Comparison of ENCODE assay signal across 30 cellular contexts in the genomic region with DNA sequence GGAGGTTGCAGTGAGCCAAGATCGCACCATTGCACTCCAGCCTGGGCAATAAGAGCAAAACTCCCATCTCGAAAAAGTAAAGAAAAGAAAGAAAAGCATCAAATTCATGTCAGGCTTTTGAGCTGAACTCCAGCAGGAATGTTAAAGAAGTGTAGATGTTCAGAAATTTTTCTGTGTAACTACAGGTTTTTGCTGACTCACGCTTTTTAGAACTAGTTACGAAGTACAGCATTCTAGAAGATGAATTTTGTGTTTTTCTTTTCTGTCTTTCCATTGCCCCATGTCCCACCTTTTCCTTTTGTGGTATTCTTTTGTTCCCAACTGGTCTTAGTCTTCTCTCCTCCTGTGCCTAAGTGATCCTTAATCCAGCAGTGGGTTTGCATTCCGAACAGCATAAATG. TPM values are rescaled to one million over a fixed set of nuclear protein-coding genes. Genes with fewer than 3 reads are reported as not detected.
"Had no signal": no experiment of that assay in that cellular context is flagged by ENCODE, and none has a peak within 500 bp of the region (broad histone marks: within the 10 kb centered on the region; RNA-seq: fewer than 3 reads in every experiment).

No MANE protein-coding gene starts in this region.

- H3K9me3 Mint-ChIP-seq: activated B cell treated with CpG ODN at 0.5 μM for 24 hours; activated CD4-positive, alpha-beta T cell treated with anti-CD3 and anti-CD28 coated beads, Interleukin-2, amount 10 ng/mL, durations not matched to agents 24 days and 14 days; activated T-helper 1 cell treated with anti-CD3 and anti-CD28 coated beads, Interleukin-12 subunit alpha, Interleukin-12 subunit beta, Interleukin-2, Interleukin-4 antibody, amounts not matched to agents 30 ng/mL and 10 ng/mL and 1 ng/mL, durations not matched to agents 14 hours and 24 hours and 36 hours; central memory CD8-positive, alpha-beta T cell had no signal

- H3K4me1 Mint-ChIP-seq: activated B cell treated with CpG ODN at 0.5 μM for 24 hours, brain had no signal

- H3K4me2 ChIP-seq: KMS-11 had no signal

- DNase-seq: activated B cell treated with CpG ODN at 0.5 μM for 24 hours; activated CD4-positive, alpha-beta T cell treated with anti-CD3 and anti-CD28 coated beads for 1 hour; activated CD4-positive, alpha-beta T cell treated with anti-CD3 and anti-CD28 coated beads, Interleukin-2, amount 10 ng/mL, durations not matched to agents 24 days and 14 days; activated CD4-positive, alpha-beta T cell treated with anti-CD3 and anti-CD28 coated beads, Interleukin-2, amount 50 U/mL, for 48 hours; activated CD8-positive, alpha-beta memory T cell treated with anti-CD3 and anti-CD28 coated beads, Interleukin-2, amount 10 ng/mL, durations not matched to agents 7 days and 5 days; activated effector memory CD4-positive, alpha-beta T cell treated with anti-CD3 and anti-CD28 coated beads, Interleukin-2, amount 50 U/mL, for 16 hours; activated naive CD4-positive, alpha-beta T cell treated with Interleukin-2 at 50 U/mL for 16 hours; amygdala; NCI-H1092 treated with DMSO at 0.1 percent for 48 hours; NCI-H1417 treated with DMSO at 0.1 percent for 48 hours; NCI-H1694; NCI-H2029; NCI-H2107; NCI-H2171 treated with DMSO at 0.1 percent for 48 hours; NCI-H345; NCI-H510A; NCI-H526 treated with DMSO at 0.1 percent for 48 hours; NCI-H82; SIG-M5; T-helper 17 cell; T-helper 9 cell had no signal

- H3K27ac Mint-ChIP-seq: activated B cell treated with CpG ODN at 0.5 μM for 24 hours; activated CD8-positive, alpha-beta memory T cell treated with anti-CD3 and anti-CD28 coated beads, Interleukin-2, amount 10 ng/mL, durations not matched to agents 7 days and 5 days; activated naive CD8-positive, alpha-beta T cell; activated T-helper 1 cell treated with anti-CD3 and anti-CD28 coated beads, Interleukin-12 subunit alpha, Interleukin-12 subunit beta, Interleukin-2, Interleukin-4 antibody, amounts not matched to agents 30 ng/mL and 10 ng/mL and 1 ng/mL, durations not matched to agents 14 hours and 24 hours and 36 hours; brain; T-helper 17 cell had no signal

- FAIRE-seq: astrocyte had no signal

- H3K9ac ChIP-seq: KMS-11 had no signal

- ATAC-seq: activated CD8-positive, alpha-beta memory T cell treated with anti-CD3 and anti-CD28 coated beads, Interleukin-2, amount 10 ng/mL, durations not matched to agents 7 days and 5 days; T-helper 17 cell had no signal

- H3K4me3 Mint-ChIP-seq: activated B cell treated with CpG ODN at 0.5 μM for 24 hours; activated CD4-positive, alpha-beta T cell treated with anti-CD3 and anti-CD28 coated beads, Interleukin-2, amount 10 ng/mL, durations not matched to agents 24 days and 14 days; activated CD8-positive, alpha-beta memory T cell treated with anti-CD3 and anti-CD28 coated beads, Interleukin-2, amount 10 ng/mL, durations not matched to agents 7 days and 5 days; activated naive CD8-positive, alpha-beta T cell; activated T-helper 1 cell treated with anti-CD3 and anti-CD28 coated beads, Interleukin-12 subunit alpha, Interleukin-12 subunit beta, Interleukin-2, Interleukin-4 antibody, amounts not matched to agents 30 ng/mL and 10 ng/mL and 1 ng/mL, durations not matched to agents 14 hours and 24 hours and 36 hours; brain; central memory CD8-positive, alpha-beta T cell; T-helper 17 cell had no signal

- H3K27ac ChIP-seq: KMS-11 had no signal

- H3K27me3 Mint-ChIP-seq: activated B cell treated with CpG ODN at 0.5 μM for 24 hours; activated CD4-positive, alpha-beta T cell treated with anti-CD3 and anti-CD28 coated beads, Interleukin-2, amount 10 ng/mL, durations not matched to agents 24 days and 14 days; activated CD8-positive, alpha-beta memory T cell treated with anti-CD3 and anti-CD28 coated beads, Interleukin-2, amount 10 ng/mL, durations not matched to agents 7 days and 5 days; activated naive CD8-positive, alpha-beta T cell; brain; central memory CD8-positive, alpha-beta T cell; T-helper 17 cell had no signal

RNA-seq across cellular contexts. Expression of gene HORMAD2, which starts 56.0 kb away (rescaled TPM):
- total RNA-seq: activated B cell treated with CpG ODN at 0.5 μM for 24 hours; activated CD4-positive, alpha-beta T cell treated with anti-CD3 and anti-CD28 coated beads, Interleukin-2, amount 10 ng/mL, durations not matched to agents 24 days and 14 days; astrocyte; MCF 10A; OCI-LY7; RPMI7951; T-helper 17 cell had no signal
